ENCODE assay signal across 8 cellular contexts in genomic region chr19:6060600-6061391, GRCh38. TPM values are rescaled to one million over a fixed set of nuclear protein-coding genes. Genes with fewer than 3 reads are reported as not detected.
DNase-seq lines count a peak whose midpoint lies in the region; ATAC-seq and TF ChIP-seq lines count a peak whose summit lies in the region.

No MANE protein-coding gene starts in this region.

- H3K27me3 Mint-ChIP-seq in GM23338 (ENCODE audit: insufficient read depth, low read depth, poor library complexity): peaks cover 26% of the 10 kb centered on the region

- H3K27ac Mint-ChIP-seq in GM23338: no peak overlapping the region

- peaks cover 24% of the 10 kb centered on the region for H3K4me1 Mint-ChIP-seq in GM23338

- H3K36me3 ChIP-seq in right atrium auricular region (no peaks in the 10 kb centered on the region), GM23338 (ENCODE audit: insufficient read depth) (no peaks in the 10 kb centered on the region)

- no peaks in the 10 kb centered on the region for H3K36me3 Mint-ChIP-seq in GM23338 (ENCODE audit: low read depth)

- H3K4me3 ChIP-seq in right atrium auricular region: no peak overlapping the region
- no peak overlapping the region for H3K4me3 ChIP-seq in GM23338

- TF ChIP-seq CTCF in right atrium auricular region (IDR thresholded peaks at IDR 0.05) (peak in 1 of 2 donors; percentile 9), GM23338 (conservative IDR thresholded peaks at IDR 0.05; ENCODE audit: low read depth in 2 of 2) (no peak)

- no peaks in the 10 kb centered on the region; the same call in 2 of the 3 replicates for H3K9me3 Mint-ChIP-seq in GM23338

- H3K27ac ChIP-seq in right atrium auricular region: peak overlapping the region; percentile 91 to 98
- H3K27ac ChIP-seq in GM23338 (ENCODE audit: low read depth): no peak overlapping the region

- H3K27me3 ChIP-seq in right atrium auricular region: no peaks in the 10 kb centered on the region
- H3K27me3 ChIP-seq in GM23338 (ENCODE audit: insufficient read depth): no peaks in the 10 kb centered on the region

- no peaks in the 10 kb centered on the region for H3K79me2 ChIP-seq in GM23338 (replicated peaks; ENCODE audit: insufficient read depth)

- ATAC-seq in GM23338 (no peak), HG02970 (IDR thresholded peaks at IDR 0.05; ENCODE audit: low FRiP score, unreplicated experiment) (no peak)

- peak; percentile 95 for DNase-seq in M059J (ENCODE audit: low read depth)
- DNase-seq in activated T-cell treated with anti-CD3 and anti-CD28 coated beads, Interleukin-2, amount 50 U/mL, for 48 hours: peak; percentile 51 to 63
- DNase-seq in right atrium auricular region (ENCODE audit: low spot score): peak; percentile 71
- DNase-seq in stimulated activated CD8-positive, alpha-beta memory T cell treated with anti-CD3 and anti-CD28 coated beads, Interleukin-4, amount 100 ng/mL, for 24 hours (ENCODE audit: low read depth): peak; percentile 19
- DNase-seq in GM23338 (ENCODE audit: low spot score): no peak
- no peak for DNase-seq in epidermal melanocyte (ENCODE audit: insufficient read length, low spot score)
- no peak for DNase-seq in NCI-H82 treated with DMSO at 0.1 percent for 48 hours (lab: John Stamatoyannopoulos, UW; ENCODE audit: unreplicated experiment)

- H3K9me2 ChIP-seq in GM23338 (ENCODE audit: insufficient read depth): no peaks in the 10 kb centered on the region

- no peaks in the 10 kb centered on the region for H4K20me1 ChIP-seq in GM23338 (replicated peaks; ENCODE audit: insufficient read depth)

- no peaks in the 10 kb centered on the region for H3K9me3 ChIP-seq in right atrium auricular region

- no peaks in the 10 kb centered on the region for H3F3A ChIP-seq in GM23338 (replicated peaks; ENCODE audit: low read depth)

- H3K4me1 ChIP-seq in right atrium auricular region (peaks cover 0 to 98% of the 10 kb centered on the region in 2 donors), GM23338 (ENCODE audit: insufficient read depth) (no peaks in the 10 kb centered on the region)

- H2AFZ ChIP-seq in GM23338: no peak overlapping the region

- no peak overlapping the region; the same call in 2 of the 3 replicates for H3K4me3 Mint-ChIP-seq in GM23338

- H3K4me2 ChIP-seq in GM23338: no peak overlapping the region

TF ChIP-seq in GM23338, 12 proteins besides CTCF, POLR2A, EP300 and RAD21 (continues in another document):
- TF ChIP-seq NANOG (IDR thresholded peaks at IDR 0.05; ENCODE audit: borderline replicate concordance) (no peak), EZH2 (IDR thresholded peaks at IDR 0.05; ENCODE audit: low read depth, unreplicated experiment) (no peak), ZNF331 (CRISPR knock-in tag; IDR thresholded peaks at IDR 0.05; ENCODE audit: low read depth) (no peak), ZNF114 (CRISPR knock-in tag; IDR thresholded peaks at IDR 0.05) (no peak), ZNF462 (CRISPR knock-in tag; IDR thresholded peaks at IDR 0.05) (no peak), STAT1 (IDR thresholded peaks at IDR 0.05; ENCODE audit: unreplicated experiment) (no peak), POLR2AphosphoS5 (IDR thresholded peaks at IDR 0.05; ENCODE audit: low read depth) (no peak), ETS1 (IDR thresholded peaks at IDR 0.05) (no peak), CREB1 (CRISPR knock-in tag; IDR thresholded peaks at IDR 0.05; ENCODE audit: low read depth) (no peak), EZH2phosphoT487 (IDR thresholded peaks at IDR 0.05; ENCODE audit: unreplicated experiment) (no peak)

RNA-seq across cellular contexts. Expression of gene RFX2, which starts 49.5 kb away (rescaled TPM):
- 4.8 and 13.4 TPM in 2 replicates for total RNA-seq in M059J (2014; rRNA removed; shearing (Covaris generic))
- 10 to 100 TPM; 12.7 to 16.1 TPM for total RNA-seq in right atrium auricular region
- total RNA-seq in GM23338 (2014; rRNA removed; shearing (Covaris generic)): 4.6 and 5.2 TPM in 2 replicates
- 11.5 and 13.0 TPM in 2 replicates for polyA plus RNA-seq in GM23338 (2016; fragmentation: Nextera tagmentation; extraction: Ambion mirVana)

Comparison
In these comparisons a context has a peak if more than half of its experiments do, and no peak if none do; other contexts are left out.
1. DNase-seq: peak in M059J (single experiment), activated T-cell treated with anti-CD3 and anti-CD28 coated beads, Interleukin-2, amount 50 U/mL, for 48 hours (2 of 2), right atrium auricular region (single experiment) and stimulated activated CD8-positive, alpha-beta memory T cell treated with anti-CD3 and anti-CD28 coated beads, Interleukin-4, amount 100 ng/mL, for 24 hours (single experiment); none in GM23338 (single experiment), epidermal melanocyte (single experiment) and NCI-H82 treated with DMSO at 0.1 percent for 48 hours (single experiment).